Comparison of ENCODE assay signal across 36 cellular contexts in the genomic region with DNA sequence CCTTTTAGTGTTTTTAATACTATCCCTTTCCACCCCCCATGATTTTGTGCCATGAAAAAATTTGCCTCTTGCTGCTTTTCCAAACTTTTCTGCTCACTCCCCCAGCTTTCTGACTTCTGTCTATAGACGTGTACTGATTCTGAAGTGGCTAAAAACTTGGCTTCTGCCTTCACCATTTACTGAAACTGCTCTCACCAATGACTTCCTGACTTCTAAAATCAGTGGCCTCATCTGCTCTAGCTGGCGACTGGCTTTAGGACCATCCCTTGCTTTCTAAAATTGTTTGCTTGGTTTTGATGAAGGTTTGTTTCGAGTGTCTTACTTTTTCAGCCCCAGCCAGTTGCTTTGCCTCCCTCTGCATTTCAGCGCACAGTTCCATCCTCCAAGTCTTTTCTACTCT.
"Had no signal": no experiment of that assay in that cellular context is flagged by ENCODE, and none has a peak within 500 bp of the region (broad histone marks: within the 10 kb centered on the region; RNA-seq: fewer than 3 reads in every experiment).

No MANE protein-coding gene starts in this region.

- H3K36me3 ChIP-seq: MG63 had no signal

- H3K9me3 ChIP-seq: MG63 had no signal

- H3K27me3 ChIP-seq: MG63 had no signal

- H3K4me3 ChIP-seq: MG63 had no signal

- DNase-seq: Karpas-422, Kasumi-1, MG63, MM.1S, MV-4-11, NCI-H1048, NCI-H1092, NCI-H1092 treated with DMSO at 0.1 percent for 48 hours, NCI-H1105, NCI-H1105 treated with DMSO at 0.1 percent for 48 hours, NCI-H1417, NCI-H1436, NCI-H1436 treated with DMSO at 0.1 percent for 48 hours, NCI-H146, NCI-H1694, NCI-H1694 treated with DMSO at 0.1 percent for 48 hours, NCI-H187, NCI-H187 treated with DMSO at 0.1 percent for 48 hours, NCI-H1930, NCI-H2029, NCI-H2029 treated with DMSO at 0.1 percent for 48 hours, NCI-H2081, NCI-H2081 treated with DMSO at 0.1 percent for 48 hours, NCI-H2107, NCI-H2171, NCI-H2171 treated with DMSO at 0.1 percent for 48 hours, NCI-H2227 treated with DMSO at 0.1 percent for 48 hours, NCI-H226, NCI-H345, NCI-H446, NCI-H446 treated with DMSO at 0.1 percent for 48 hours, NCI-H510A, NCI-H510A treated with DMSO at 0.1 percent for 48 hours, NCI-H524, NCI-H524 treated with DMSO at 0.1 percent for 48 hours, NCI-H526 had no signal
